Comparison of ENCODE assay signal across 8 cellular contexts in the genomic region with DNA sequence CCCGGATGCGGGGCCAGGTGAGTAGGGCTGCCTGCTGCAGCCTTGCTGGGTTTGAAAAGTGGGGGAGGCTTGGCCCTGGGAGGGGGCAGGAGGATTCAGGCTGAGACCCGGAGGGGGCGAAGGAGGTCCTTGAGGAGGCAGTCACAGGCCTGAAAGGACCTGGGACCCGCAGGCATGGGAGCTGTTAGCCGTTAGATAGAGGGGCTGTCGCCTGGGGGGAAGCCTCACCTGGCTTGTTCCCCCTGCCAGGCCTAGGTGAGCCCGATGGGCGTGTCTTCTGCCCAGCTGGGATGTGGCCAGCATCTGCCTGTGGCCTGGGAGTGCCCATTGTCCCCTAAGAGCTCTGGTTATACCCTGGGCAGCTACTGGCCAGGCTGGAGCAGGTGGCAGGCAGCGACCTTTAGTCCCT. TPM values are rescaled to one million over a fixed set of nuclear protein-coding genes. Genes with fewer than 3 reads are reported as not detected.
A peak's percentile ranks its signal among the peaks of the same experiment; 100 is the strongest.
DNase-seq lines count a peak whose midpoint lies in the region; ATAC-seq, FAIRE-seq and TF ChIP-seq lines count a peak whose summit lies in the region.

No MANE protein-coding gene starts in this region.

- no peaks in the 10 kb centered on the region for H3K9me2 ChIP-seq in DOHH2 (replicated peaks; ENCODE audit: control insufficient read depth, low read length)

- no peaks in the 10 kb centered on the region for H3F3A ChIP-seq in DOHH2 (ENCODE audit: control insufficient read depth, insufficient read depth)

- peak overlapping the region; percentile 61 for H3K4me3 ChIP-seq in DOHH2 (ENCODE audit: low read length)
- peak overlapping the region; percentile 10 for H3K4me3 ChIP-seq in epithelial cell of esophagus (ENCODE audit: low read length)
- peak overlapping the region; percentile 16 to 74 (median 62) for H3K4me3 ChIP-seq in pancreas

- no peaks in the 10 kb centered on the region for H4K20me1 ChIP-seq in DOHH2 (ENCODE audit: control insufficient read depth, insufficient read depth, low read depth, low read length)

- intact Hi-C loops in pancreas (cut with DNase I) = no loop called here

- TF ChIP-seq CTCF in DOHH2 (IDR thresholded peaks at IDR 0.05; ENCODE audit: low read depth, low read length, poor library complexity, severe bottlenecking) (no peak), epithelial cell of esophagus (IDR thresholded peaks at IDR 0.05; ENCODE audit: insufficient read depth, low read depth, low read length, missing control alignments) (no peak), pancreas (IDR thresholded peaks at IDR 0.05) (no peak)

- H3K4me2 ChIP-seq in DOHH2 (ENCODE audit: low read length) = peak overlapping the region; percentile 79

- WGBS in pancreas, 2 donors = 2 to 3% methylated on average over 9 to 10 of the region's 10 CpGs

- ATAC-seq in pancreas (peak; percentile 70 to 84 (median 78)), GM21360 (IDR thresholded peaks at IDR 0.05; ENCODE audit: unreplicated experiment) (no peak)

- H3K27me3 ChIP-seq in DOHH2 (ENCODE audit: control insufficient read depth, low read length) (peaks cover 49% of the 10 kb centered on the region), pancreas (no peaks in the 10 kb centered on the region)

- H3K36me3 ChIP-seq in DOHH2 (ENCODE audit: control insufficient read depth, low read length) = no peaks in the 10 kb centered on the region
- no peaks in the 10 kb centered on the region for H3K36me3 ChIP-seq in pancreas

- H3K79me2 ChIP-seq in DOHH2 (ENCODE audit: control insufficient read depth, low read length) = no peaks in the 10 kb centered on the region

- H3K9me3 ChIP-seq in DOHH2 (ENCODE audit: control insufficient read depth, insufficient read depth, low read length) (no peaks in the 10 kb centered on the region), pancreas (no peaks in the 10 kb centered on the region)

- no peak for FAIRE-seq in pancreas (lab: Jason Lieb, UNC)

- in situ Hi-C loops in ACHN (cut with HindIII; ENCODE audit: low pct_ligation_motif_present, low pct_unique_long_range_greater_than_20kb, low sequenced_read_pairs) = no loop called here

- H3K4me1 ChIP-seq in DOHH2 (ENCODE audit: control insufficient read depth, low read length) (peaks cover 28% of the 10 kb centered on the region), pancreas (peaks cover 0 to 10% (median 0%) of the 10 kb centered on the region in 3 donors)

- DNase-seq in NCI-H69 (lab: John Stamatoyannopoulos, UW) = peak; percentile 90
- DNase-seq in epithelial cell of esophagus (ENCODE audit: low read depth) = peak; percentile 15
- peak; percentile 87 to 95 (median 90) for DNase-seq in pancreas
- no peak for DNase-seq in COLO668 (lab: John Stamatoyannopoulos, UW; ENCODE audit: unreplicated experiment)
- no peak for DNase-seq in stimulated activated CD4-positive, alpha-beta T cell treated with anti-CD3 and anti-CD28 coated beads, Interleukin-2, amount 100 ng/mL, for 48 hours
- no peak for DNase-seq in ACHN

- H3K27ac ChIP-seq in DOHH2 (ENCODE audit: low read depth, low read length) (no peak overlapping the region), pancreas (peak overlapping the region; percentile 85 to 95 (median 91))

RNA-seq across cellular contexts. Expression of gene DUSP8, which starts 1.8 kb away (rescaled TPM):
- total RNA-seq in pancreas = 10 to 100 TPM in 4 of 6 donors, 1 to 10 TPM in 2; 6.4 to 23.5 (median 14.3) TPM
- 10 to 100 TPM; 11.8 to 12.7 TPM for polyA plus RNA-seq in pancreas

RNA-seq across cellular contexts. Expression of gene KRTAP5-1, which starts 11.2 kb away (rescaled TPM):
- not detected for total RNA-seq in pancreas
- under 1 TPM in 1 of 2 donors, not detected in 1; 0.46 TPM for polyA plus RNA-seq in pancreas

RNA-seq across cellular contexts. Expression of gene KRTAP5-2, which starts 24.2 kb away (rescaled TPM):
- total RNA-seq in pancreas = not detected
- under 1 TPM in 1 of 2 donors, not detected in 1; 0.15 TPM for polyA plus RNA-seq in pancreas

RNA-seq across cellular contexts. Expression of gene KRTAP5-3, which starts 34.4 kb away (rescaled TPM):
- total RNA-seq in pancreas = not detected
- polyA plus RNA-seq in pancreas = not detected

RNA-seq across cellular contexts. Expression of gene KRTAP5-4, which starts 48.1 kb away (rescaled TPM):
- total RNA-seq in pancreas = not detected
- polyA plus RNA-seq in pancreas = not detected

Comparison
In these comparisons a context has a peak if more than half of its experiments do, and no peak if none do; other contexts are left out.
1. H3K4me3 ChIP-seq: peak in every context shown above with its lines; median percentile 62 in pancreas; 61 in DOHH2; 10 in epithelial cell of esophagus.
2. DNase-seq: peak in NCI-H69 (single experiment), epithelial cell of esophagus (single experiment) and pancreas (6 of 6); none in COLO668 (single experiment), stimulated activated CD4-positive, alpha-beta T cell treated with anti-CD3 and anti-CD28 coated beads, Interleukin-2, amount 100 ng/mL, for 48 hours (0 of 2) and ACHN (single experiment).